8 cellular contexts compared by ENCODE assay signal in genomic region chr16:529012-529575, GRCh38. TPM values are rescaled to one million over a fixed set of nuclear protein-coding genes. Genes with fewer than 3 reads are reported as not detected.
A peak's percentile ranks its signal among the peaks of the same experiment; 100 is the strongest.
DNase-seq lines count a peak whose midpoint lies in the region; ATAC-seq and TF ChIP-seq lines count a peak whose summit lies in the region.

No MANE protein-coding gene starts in this region.

- H3K9me3 ChIP-seq in BE2C (no peaks in the 10 kb centered on the region), KOPT-K1 (ENCODE audit: insufficient read depth, low read length, poor library complexity, severe bottlenecking) (no peaks in the 10 kb centered on the region), breast epithelium (no peaks in the 10 kb centered on the region), muscle layer of duodenum (ENCODE audit: control insufficient read depth in 1 of 2, low read length in 2 of 2) (no peaks in the 10 kb centered on the region), aorta (ENCODE audit: control insufficient read depth, low read length) (no peaks in the 10 kb centered on the region)

- DNase-seq in BE2C, result no peak
- DNase-seq in breast epithelium (ENCODE audit: low spot score in 2 of 2), result no peak
- no peak for DNase-seq in CD1c-positive myeloid dendritic cell (ENCODE audit: extremely low spot score)
- DNase-seq in aorta, result no peak

- no peak for ATAC-seq in HG03571 (IDR thresholded peaks at IDR 0.05; ENCODE audit: unreplicated experiment)
- ATAC-seq in aorta (ENCODE audit: low FRiP score), result no peak
- ATAC-seq in GM18868 (IDR thresholded peaks at IDR 0.05; ENCODE audit: unreplicated experiment), result no peak

- H3K27me3 ChIP-seq in BE2C (no peaks in the 10 kb centered on the region), breast epithelium (no peaks in the 10 kb centered on the region), muscle layer of duodenum (ENCODE audit: low read depth, low read length) (no peaks in the 10 kb centered on the region), aorta (ENCODE audit: control insufficient read depth in 1 of 2, insufficient read depth in 2 of 2, low read length in 1 of 2) (no peaks in the 10 kb centered on the region)

- no peak for TF ChIP-seq CTCF in BE2C (IDR thresholded peaks at IDR 0.05; ENCODE audit: low read depth, low read length)
- no peak for TF ChIP-seq CTCF in breast epithelium (IDR thresholded peaks at IDR 0.05)

- H3K4me1 ChIP-seq in BE2C (no peaks in the 10 kb centered on the region; the same call in 1 of the 2 replicates), breast epithelium (peaks cover 0 to 29% of the 10 kb centered on the region in 2 donors), muscle layer of duodenum (ENCODE audit: control insufficient read depth in 1 of 2, insufficient read depth in 2 of 2, low read length in 2 of 2) (peaks cover 13 to 36% of the 10 kb centered on the region in 2 donors), aorta (ENCODE audit: control insufficient read depth in 1 of 2, insufficient read depth in 2 of 2, low read length in 2 of 2) (no peaks in the 10 kb centered on the region)

- intact Hi-C loops in breast epithelium (cut with DNase I; ENCODE audit: low total_unique reads), result no loop called here
- intact Hi-C loops in aorta (cut with DNase I), result no loop called here

- H3K4me3 ChIP-seq in BE2C (ENCODE audit: low read depth, low read length), result peak overlapping the region; percentile 88
- peak overlapping the region; percentile 76 to 84 (median 81) for H3K4me3 ChIP-seq in breast epithelium
- peak overlapping the region; percentile 70 to 81 for H3K4me3 ChIP-seq in muscle layer of duodenum (ENCODE audit: low read depth in 1 of 2, low read length in 2 of 2)
- no peak overlapping the region for H3K4me3 ChIP-seq in aorta (ENCODE audit: low read length in 2 of 2)

- peaks cover 21% of the 10 kb centered on the region for H3K36me3 ChIP-seq in BE2C
- peaks cover 20% of the 10 kb centered on the region; the same call in 1 of the 2 replicates for H3K36me3 ChIP-seq in KOPT-K1 (ENCODE audit: insufficient read depth, low read length)
- H3K36me3 ChIP-seq in breast epithelium, result no peaks in the 10 kb centered on the region
- H3K36me3 ChIP-seq in muscle layer of duodenum (ENCODE audit: control insufficient read depth in 1 of 2, insufficient read depth in 2 of 2, low read length in 2 of 2), result no peaks in the 10 kb centered on the region
- H3K36me3 ChIP-seq in aorta (ENCODE audit: control insufficient read depth in 1 of 2, insufficient read depth in 2 of 2, low read length in 1 of 2), result no peaks in the 10 kb centered on the region

- no peak for TF ChIP-seq POLR2A in breast epithelium (IDR thresholded peaks at IDR 0.05)

- H3K27ac ChIP-seq in KOPT-K1 (ENCODE audit: low read depth, low read length, poor library complexity, severe bottlenecking) (peak overlapping the region; percentile 82), breast epithelium (peak overlapping the region; percentile 50 to 97), muscle layer of duodenum (ENCODE audit: low read length) (peak overlapping the region; percentile 87), aorta (ENCODE audit: low read depth in 1 of 2, low read length in 2 of 2) (no peak overlapping the region)

- 69% methylated on average over 12 of the region's 12 CpGs for WGBS in aorta, 2 donors

RNA-seq across cellular contexts. Expression of gene CAPN15, which starts 1.6 kb away (rescaled TPM):
- polyA plus RNA-seq in BE2C (2012; ENCODE audit: insufficient read depth, insufficient read length, low read depth), result 198 TPM
- total RNA-seq in breast epithelium (10 to 100 TPM; 15.4 to 27.2 (median 15.5) TPM), aorta (10 to 100 TPM; 27.9 to 33.9 TPM)
- polyA plus RNA-seq in aorta, result 10 to 100 TPM; 15.3 to 24.1 TPM

RNA-seq across cellular contexts. Expression of gene PRR35, which starts 31.1 kb away (rescaled TPM):
- polyA plus RNA-seq in BE2C (2012; ENCODE audit: insufficient read depth, insufficient read length, low read depth), result 0.91 TPM
- not detected for total RNA-seq in breast epithelium
- total RNA-seq in aorta, result not detected
- under 1 TPM in 1 of 2 donors, not detected in 1; 0.05 TPM for polyA plus RNA-seq in aorta

RNA-seq across cellular contexts. Expression of gene NHLRC4, which starts 37.7 kb away (rescaled TPM):
- polyA plus RNA-seq in BE2C (2012; ENCODE audit: insufficient read depth, insufficient read length, low read depth), result 13.5 TPM
- total RNA-seq in breast epithelium (1 to 10 TPM in 1 of 3 donors, under 1 TPM in 2; 0.32 to 1.9 (median 0.66) TPM), aorta (1 to 10 TPM in 1 of 2 donors, under 1 TPM in 1; 0.52 to 2.2 TPM)
- 1 to 10 TPM in 1 of 2 donors, under 1 TPM in 1; 0.25 to 2.6 TPM for polyA plus RNA-seq in aorta

RNA-seq across cellular contexts. Expression of gene PIGQ, which starts 40.7 kb away (rescaled TPM):
- 116 TPM for polyA plus RNA-seq in BE2C (2012; ENCODE audit: insufficient read depth, insufficient read length, low read depth)
- total RNA-seq in breast epithelium, result 10 to 100 TPM; 22.2 to 36.1 (median 31.9) TPM
- total RNA-seq in aorta, result 10 to 100 TPM; 25.8 to 38.5 TPM
- 10 to 100 TPM; 10.8 to 92.2 TPM for polyA plus RNA-seq in aorta

Comparison
In these comparisons a context has a peak if more than half of its experiments do, and no peak if none do; other contexts are left out.
1. H3K4me3 ChIP-seq: peak in BE2C (single experiment), breast epithelium (3 of 3) and muscle layer of duodenum (2 of 2); none in aorta (0 of 2).
2. H3K27ac ChIP-seq: peak in KOPT-K1 (single experiment), breast epithelium (2 of 2) and muscle layer of duodenum (single experiment); none in aorta (0 of 2).